ENCODE assay signal across 13 cellular contexts in the genomic region with DNA sequence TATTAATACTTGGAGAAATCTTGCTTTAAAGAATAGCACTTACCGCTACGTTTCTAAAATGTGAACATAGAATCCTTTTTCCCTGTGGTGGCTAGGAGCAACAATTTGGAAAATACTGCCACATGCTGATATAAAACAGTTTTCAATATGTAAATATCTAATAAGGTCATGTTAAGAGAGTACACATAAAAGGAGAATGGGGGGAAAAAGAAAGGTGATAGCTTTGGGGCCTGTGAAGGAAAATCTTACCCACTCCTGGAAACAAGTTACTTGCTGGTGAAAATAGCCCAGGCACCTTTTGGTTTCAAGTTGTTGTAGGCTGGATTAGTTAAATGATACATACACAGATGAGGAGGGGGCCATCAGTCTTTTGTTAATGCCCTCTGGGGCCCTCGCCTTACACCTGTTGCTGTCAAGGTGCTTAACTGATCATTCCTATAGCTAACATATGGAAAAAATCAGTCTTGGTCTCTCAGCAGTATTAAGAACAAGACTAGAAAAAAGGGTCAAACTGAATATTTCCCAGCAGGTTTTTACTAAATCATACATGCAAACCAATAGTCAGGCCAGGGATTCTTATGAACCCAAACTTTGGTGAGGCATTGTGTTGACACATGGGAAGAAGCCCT. TPM values are rescaled to one million over a fixed set of nuclear protein-coding genes. Genes with fewer than 3 reads are reported as not detected.
DNase-seq lines count a peak whose midpoint lies in the region; ATAC-seq, FAIRE-seq and TF ChIP-seq lines count a peak whose summit lies in the region.
"Had no signal": no experiment of that assay in that cellular context is flagged by ENCODE, and none has a peak within 500 bp of the region (broad histone marks: within the 10 kb centered on the region; RNA-seq: fewer than 3 reads in every experiment).

No MANE protein-coding gene starts in this region.

- no peak for FAIRE-seq in pancreas (lab: Jason Lieb, UNC)
- FAIRE-seq: RCC 7860 had no signal

- H3K27me3 ChIP-seq in PC-9 (ENCODE audit: insufficient read depth, low read depth) (no peaks in the 10 kb centered on the region), pancreas (no peaks in the 10 kb centered on the region), stomach (peaks cover 0 to 3% (median 0%) of the 10 kb centered on the region in 3 donors)
- H3K27me3 ChIP-seq in effector memory CD4-positive, alpha-beta T cell (replicated peaks; ENCODE audit: control insufficient read depth, insufficient read depth, low read length, poor library complexity, severe bottlenecking): no peaks in the 10 kb centered on the region

- intact Hi-C loops in PC-9 (cut with micrococcal nuclease; ENCODE audit: unreplicated experiment): loop anchor here (1.0 to 5.0 kb wide), 2 partner anchors 121 to 348 kb away; partner anchors contain the start of genes OSMR and RICTOR
- intact Hi-C loops in pancreas (cut with DNase I): no loop called here
- intact Hi-C loops in stomach (cut with DNase I; ENCODE audit: low total_unique reads): no loop called here

- H3K79me2 ChIP-seq in PC-9 (ENCODE audit: low read depth): no peaks in the 10 kb centered on the region

- no peak for TF ChIP-seq EP300 in stomach (IDR thresholded peaks at IDR 0.05)

- H3K4me3 Mint-ChIP-seq in activated CD8-positive, alpha-beta memory T cell treated with anti-CD3 and anti-CD28 coated beads, Interleukin-2, amount 10 ng/mL, durations not matched to agents 7 days and 5 days: peak overlapping the region; percentile 74

- POLR2A ChIA-PET in PC-9 (lab: Charles Lee; ENCODE audit: unreplicated experiment): interaction anchor here (0.6 to 0.7 kb wide), 3 partner anchors 29 to 122 kb away, joined by 3 to 16 read pairs (median 5); no protein-coding TSS in a partner anchor

- peak overlapping the region; percentile 66; the same call in 1 of the 2 replicates for H2AFZ ChIP-seq in PC-9

- WGBS in pancreas, 2 donors: 83 to 86% methylated on average over 3 of the region's 3 CpGs
- WGBS in stomach, 5 donors: 82 to 91% (median 86%) methylated on average over 3 of the region's 3 CpGs

- peaks cover 22% of the 10 kb centered on the region for H3F3A ChIP-seq in PC-9 (ENCODE audit: insufficient read depth, low read depth)

- TF ChIP-seq CTCF in PC-9 (conservative IDR thresholded peaks at IDR 0.05) (no peak), pancreas (IDR thresholded peaks at IDR 0.05) (no peak), stomach (IDR thresholded peaks at IDR 0.05) (no peak)

- no TSS peak for BruUV-seq in PC-9 (replicated peaks; lab: Mats Ljungman, UMichigan)

- H3K36me3 ChIP-seq in PC-9 (ENCODE audit: low read depth): no peaks in the 10 kb centered on the region; the same call in 1 of the 2 replicates
- peaks cover 5% of the 10 kb centered on the region for H3K36me3 ChIP-seq in effector memory CD4-positive, alpha-beta T cell (ENCODE audit: control insufficient read depth, insufficient read depth, low read length)
- no peaks in the 10 kb centered on the region for H3K36me3 ChIP-seq in pancreas
- no peaks in the 10 kb centered on the region for H3K36me3 ChIP-seq in stomach

- no peaks in the 10 kb centered on the region for H4K20me1 ChIP-seq in PC-9 (ENCODE audit: insufficient read depth)

- peak overlapping the region; percentile 79 for H3K27ac Mint-ChIP-seq in activated CD8-positive, alpha-beta memory T cell treated with anti-CD3 and anti-CD28 coated beads, Interleukin-2, amount 10 ng/mL, durations not matched to agents 7 days and 5 days

- H3K4me3 ChIP-seq in PC-9 (no peak overlapping the region; the same call in 1 of the 2 replicates), skin epidermis (no peak overlapping the region), pancreas (no peak overlapping the region), stomach (no peak overlapping the region)
- peak overlapping the region; percentile 44 for H3K4me3 ChIP-seq in effector memory CD4-positive, alpha-beta T cell (ENCODE audit: insufficient read depth, low read depth, low read length, poor library complexity, severe bottlenecking)

- H3K9me2 ChIP-seq in PC-9 (ENCODE audit: insufficient read depth): no peaks in the 10 kb centered on the region

- H3K4me1 Mint-ChIP-seq in activated CD8-positive, alpha-beta memory T cell treated with anti-CD3 and anti-CD28 coated beads, Interleukin-2, amount 10 ng/mL, durations not matched to agents 7 days and 5 days: peaks cover 67% of the 10 kb centered on the region

- H3K36me3 Mint-ChIP-seq in activated CD8-positive, alpha-beta memory T cell treated with anti-CD3 and anti-CD28 coated beads, Interleukin-2, amount 10 ng/mL, durations not matched to agents 7 days and 5 days: peaks cover 51% of the 10 kb centered on the region

- CTCF ChIA-PET in activated CD8-positive, alpha-beta memory T cell treated with anti-CD3 and anti-CD28 coated beads, Interleukin-2, amount 10 ng/mL, durations not matched to agents 7 days and 5 days (lab: Charles Lee): interaction anchor here (1.1 to 8.8 kb wide), 12 partner anchors 8 to 90 kb away, joined by 3 to 66 read pairs (median 8); partner anchors contain the start of gene FYB1
- CTCF ChIA-PET in PC-9 (lab: Charles Lee): interaction anchor here (0.6 to 2.0 kb wide), 6 partner anchors 21 to 159 kb away, joined by 3 to 6 read pairs (median 4); partner anchors contain the start of gene FYB1

- H3K4me1 ChIP-seq in PC-9 (replicated peaks; ENCODE audit: insufficient read depth): peaks cover 56% of the 10 kb centered on the region
- peaks cover 41% of the 10 kb centered on the region for H3K4me1 ChIP-seq in effector memory CD4-positive, alpha-beta T cell (ENCODE audit: control insufficient read depth, insufficient read depth, low read length, poor library complexity, severe bottlenecking)
- H3K4me1 ChIP-seq in pancreas: peaks cover 0 to 3% (median 0%) of the 10 kb centered on the region in 3 donors
- peaks cover 0 to 34% (median 8%) of the 10 kb centered on the region in 4 donors for H3K4me1 ChIP-seq in stomach

- H3K4me2 ChIP-seq in PC-9: peak overlapping the region; percentile 57

- H3K9me3 ChIP-seq in PC-9 (ENCODE audit: insufficient read depth, low read depth) (no peaks in the 10 kb centered on the region), pancreas (no peaks in the 10 kb centered on the region), stomach (no peaks in the 10 kb centered on the region)
- no peaks in the 10 kb centered on the region for H3K9me3 ChIP-seq in effector memory CD4-positive, alpha-beta T cell (ENCODE audit: control insufficient read depth, low read length)

- no peaks in the 10 kb centered on the region for H3K27me3 Mint-ChIP-seq in activated CD8-positive, alpha-beta memory T cell treated with anti-CD3 and anti-CD28 coated beads, Interleukin-2, amount 10 ng/mL, durations not matched to agents 7 days and 5 days

- TF ChIP-seq POLR2A in stomach (IDR thresholded peaks at IDR 0.05): no peak

- ATAC-seq in activated CD8-positive, alpha-beta memory T cell treated with anti-CD3 and anti-CD28 coated beads, Interleukin-2, amount 10 ng/mL, durations not matched to agents 7 days and 5 days: peak; percentile 3
- no peak for ATAC-seq in pancreas

- no peak for DNase-seq in activated CD8-positive, alpha-beta memory T cell treated with anti-CD3 and anti-CD28 coated beads, Interleukin-2, amount 10 ng/mL, durations not matched to agents 7 days and 5 days
- no peak for DNase-seq in activated CD8-positive, alpha-beta memory T cell treated with anti-CD3 and anti-CD28 coated beads, Interleukin-2, amount 50 U/mL, for 48 hours
- DNase-seq in PC-9 (no peak), pancreas (no peak), NCI-H2196 (lab: John Stamatoyannopoulos, UW; ENCODE audit: unreplicated experiment) (no peak), stomach (no peak)
- DNase-seq in effector memory CD4-positive, alpha-beta T cell: no peak
- DNase-seq: activated CD4-positive, alpha-beta T cell treated with anti-CD3 and anti-CD28 coated beads, Interleukin-2, amount 50 U/mL, for 4 hours; anterior cingulate cortex; DMS153; NCI-H1105 treated with DMSO at 0.1 percent for 48 hours had no signal

- peak overlapping the region; percentile 91 for H3K27ac ChIP-seq in PC-9
- H3K27ac ChIP-seq in effector memory CD4-positive, alpha-beta T cell (ENCODE audit: insufficient read depth, low read length, poor library complexity, severe bottlenecking): peak overlapping the region; percentile 90
- H3K27ac ChIP-seq in skin epidermis: peak overlapping the region in 11 of 21 experiments; percentile 24 to 93 (median 55)
- no peak overlapping the region for H3K27ac ChIP-seq in pancreas
- no peak overlapping the region for H3K27ac ChIP-seq in stomach

- no peaks in the 10 kb centered on the region for H3K9me3 Mint-ChIP-seq in activated CD8-positive, alpha-beta memory T cell treated with anti-CD3 and anti-CD28 coated beads, Interleukin-2, amount 10 ng/mL, durations not matched to agents 7 days and 5 days (ENCODE audit: low read depth)

RNA-seq across cellular contexts. Expression of gene FYB1, which starts 24.1 kb away (rescaled TPM):
- total RNA-seq in activated CD8-positive, alpha-beta memory T cell treated with anti-CD3 and anti-CD28 coated beads, Interleukin-2, amount 10 ng/mL, durations not matched to agents 7 days and 5 days: 100 to 1,000 TPM; 198 to 270 TPM
- 7.1 and 10.5 TPM in 2 replicates for total RNA-seq in PC-9 (2021)
- 10 to 100 TPM in 1 of 6 donors, 1 to 10 TPM in 3, under 1 TPM in 2; 0.79 to 16.9 (median 2.5) TPM for total RNA-seq in pancreas
- polyA plus RNA-seq in pancreas: under 1 TPM; 0.49 to 0.56 TPM
- 10 to 100 TPM in 2 of 5 donors, 1 to 10 TPM in 3; 3.5 to 22.9 (median 9.2) TPM for total RNA-seq in stomach
- polyA plus RNA-seq in stomach: 1 to 10 TPM; 2.0 to 4.7 (median 2.4) TPM

Comparison
In these comparisons a context has a peak if more than half of its experiments do, and no peak if none do; other contexts are left out.
1. H3K27ac ChIP-seq: peak in PC-9 (single experiment), effector memory CD4-positive, alpha-beta T cell (single experiment) and skin epidermis (11 of 21); none in pancreas (0 of 4) and stomach (0 of 5).
2. RNA of gene FYB1, which starts 24.1 kb away (total RNA-seq): 198 to 270 TPM in activated CD8-positive, alpha-beta memory T cell treated with anti-CD3 and anti-CD28 coated beads, Interleukin-2, amount 10 ng/mL, durations not matched to agents 7 days and 5 days; 7.1 to 10.5 TPM in PC-9, 3.5 to 22.9 TPM in stomach and 0.79 to 16.9 TPM in pancreas; every median in the first group is over 4 times any median in the second.